Comparison of ENCODE assay signal across 12 cellular contexts in genomic region chr15:29050870-29051269, GRCh38.
A peak's percentile ranks its signal among the peaks of the same experiment; 100 is the strongest.
DNase-seq lines count a peak whose midpoint lies in the region; ATAC-seq, FAIRE-seq and TF ChIP-seq lines count a peak whose summit lies in the region.
"Had no signal": no experiment of that assay in that cellular context is flagged by ENCODE, and none has a peak within 500 bp of the region (broad histone marks: within the 10 kb centered on the region; RNA-seq: fewer than 3 reads in every experiment).

No MANE protein-coding gene starts in this region.

- CTCF ChIA-PET in AG04449 (lab: Yijun Ruan, JAX), result interaction anchor here (1.1 to 2.9 kb wide), 3 partner anchors 40 to 53 kb away, joined by 4 to 11 read pairs (median 4); no protein-coding TSS in a partner anchor
- CTCF ChIA-PET in K562 (lab: Yijun Ruan, JAX; ENCODE audit: low intra/inter-chr PET ratio), result no interaction called here

- no peak overlapping the region for H3K9ac ChIP-seq in Loucy (ENCODE audit: low read depth, low read length, poor library complexity, severe bottlenecking)
- no peak overlapping the region for H3K9ac ChIP-seq in K562 (ENCODE audit: insufficient read depth in 1 of 2, low read depth in 2 of 2, low read length in 2 of 2)

- H3K27ac ChIP-seq in K562 (ENCODE audit: extremely low read depth, low read depth, low read length) (no peak overlapping the region), SJCRH30 (no peak overlapping the region)
- H3K27ac ChIP-seq: pancreas had no signal

- TF ChIP-seq CTCF in AG04449 (IDR thresholded peaks at IDR 0.05; ENCODE audit: insufficient read depth, low read length, missing control alignments) (no peak), Loucy (conservative IDR thresholded peaks at IDR 0.05; ENCODE audit: low read length) (no peak), K562 (IDR thresholded peaks at IDR 0.05 in 2 of 3, conservative IDR thresholded peaks at IDR 0.05 in 1 of 3; ENCODE audit: insufficient read depth in 2 of 3, low read depth in 1 of 3, low read length in 3 of 3) (no peak), BE2C (IDR thresholded peaks at IDR 0.05; ENCODE audit: low read depth, low read length) (no peak)

- H3K4me1 ChIP-seq in Loucy (ENCODE audit: insufficient read depth, low read length, poor library complexity, severe bottlenecking) (peaks cover 15% of the 10 kb centered on the region), K562 (replicated peaks in 1 of 2; ENCODE audit: control insufficient read depth in 2 of 2, insufficient read depth in 2 of 2, low read length in 2 of 2) (peaks cover 3 to 8% of the 10 kb centered on the region in 2 experiments; a peak in 3 of 5 replicates), BE2C (no peaks in the 10 kb centered on the region), SJCRH30 (no peaks in the 10 kb centered on the region)
- H3K4me1 ChIP-seq: pancreas had no signal

- DNase-seq in AG04449 (ENCODE audit: low read depth, low spot score), result peak; percentile 72
- DNase-seq in K562 (ENCODE audit: extremely low read depth in 1 of 4, low spot score in 3 of 4), result peak in 2 of 4 experiments; percentile 15 to 23
- DNase-seq in iris pigment epithelial cell (ENCODE audit: low read depth), result peak; percentile 62
- no peak for DNase-seq in BE2C
- no peak for DNase-seq in SJCRH30
- DNase-seq in NCI-H2107 treated with DMSO at 0.1 percent for 48 hours (lab: John Stamatoyannopoulos, UW; ENCODE audit: unreplicated experiment), result no peak
- DNase-seq: DND-41, mesendoderm, MM.1S, pancreas had no signal

- H3K4me2 ChIP-seq in Loucy (ENCODE audit: low read depth, low read length, poor library complexity, severe bottlenecking) (peak overlapping the region; percentile 22), K562 (ENCODE audit: insufficient read depth, low read length) (no peak overlapping the region)

- H4K20me1 ChIP-seq in Loucy (ENCODE audit: insufficient read depth, low read length, poor library complexity, severe bottlenecking), result peaks cover 33% of the 10 kb centered on the region
- no peaks in the 10 kb centered on the region for H4K20me1 ChIP-seq in K562 (replicated peaks; ENCODE audit: control insufficient read depth, insufficient read depth, low read length)

- peak; percentile 63 for ATAC-seq in K562
- no peak for ATAC-seq in GM21390 (IDR thresholded peaks at IDR 0.05; ENCODE audit: unreplicated experiment)
- ATAC-seq: pancreas had no signal

- H3K9me3 ChIP-seq in Loucy (ENCODE audit: insufficient read depth, low read depth, low read length) (no peaks in the 10 kb centered on the region), K562 (replicated peaks; ENCODE audit: control insufficient read depth, insufficient read depth, low read depth, low read length) (no peaks in the 10 kb centered on the region), BE2C (no peaks in the 10 kb centered on the region), SJCRH30 (replicated peaks) (no peaks in the 10 kb centered on the region)
- H3K9me3 ChIP-seq: pancreas had no signal

- TF ChIP-seq EP300 in K562 (IDR thresholded peaks at IDR 0.05; ENCODE audit: low read length), result no peak

- H2AFZ ChIP-seq in Loucy (ENCODE audit: low read length) (no peak overlapping the region), K562 (ENCODE audit: low read depth, low read length) (no peak overlapping the region)

- H3K9me1 ChIP-seq in K562 (ENCODE audit: control insufficient read depth, insufficient read depth, low read length), result no peaks in the 10 kb centered on the region

- POLR2A ChIA-PET in AG04449 (lab: Yijun Ruan, JAX) (no interaction called here), K562 (lab: Yijun Ruan, JAX) (no interaction called here)

- intact Hi-C loops in K562 (cut with micrococcal nuclease), result no loop called here

- in situ Hi-C loops in K562 (cut with MboI), result no loop called here

- BruUV-seq in K562 (replicated peaks; lab: Mats Ljungman, UMichigan), result no TSS peak

- no peak for TF ChIP-seq POLR2A in K562 (conservative IDR thresholded peaks at IDR 0.05)

- H3K79me2 ChIP-seq in Loucy (ENCODE audit: insufficient read depth, low read length) (peaks cover 40% of the 10 kb centered on the region; the same call in 1 of the 2 replicates), K562 (ENCODE audit: control insufficient read depth, insufficient read depth, low read length) (no peaks in the 10 kb centered on the region)

- FAIRE-seq in K562 (lab: Jason Lieb, UNC), result peak; percentile 11
- FAIRE-seq: pancreas had no signal

- WGBS in K562 (ENCODE audit: insufficient coverage, low coverage, missing lambda C conversion rate), result 39% methylated on average over 6 of the region's 6 CpGs

- H3K4me3 ChIP-seq in AG04449 (ENCODE audit: low read depth, low read length) (no peak overlapping the region), Loucy (ENCODE audit: low read length, poor library complexity, severe bottlenecking) (no peak overlapping the region), K562 (no peak overlapping the region), BE2C (ENCODE audit: low read depth, low read length) (no peak overlapping the region), SJCRH30 (no peak overlapping the region)
- H3K4me3 ChIP-seq: pancreas had no signal

- no peaks in the 10 kb centered on the region for H3F3A ChIP-seq in Loucy (ENCODE audit: low read depth)

- TF ChIP-seq RAD21 in K562 (CRISPR knock-in tag; conservative IDR thresholded peaks at IDR 0.05 in 1 of 2, IDR thresholded peaks at IDR 0.05 in 1 of 2), result no peak

- no peaks in the 10 kb centered on the region for H3K27me3 ChIP-seq in Loucy (ENCODE audit: insufficient read depth, low read length, poor library complexity, severe bottlenecking)
- H3K27me3 ChIP-seq in K562 (ENCODE audit: control insufficient read depth in 2 of 2, insufficient read depth in 2 of 2, low read length in 2 of 2), result no peaks in the 10 kb centered on the region
- no peaks in the 10 kb centered on the region for H3K27me3 ChIP-seq in BE2C
- no peaks in the 10 kb centered on the region for H3K27me3 ChIP-seq in SJCRH30
- H3K27me3 ChIP-seq: pancreas had no signal

- H3K9me2 ChIP-seq in Loucy (replicated peaks; ENCODE audit: low read depth, low read length), result no peaks in the 10 kb centered on the region

- peaks cover 17% of the 10 kb centered on the region; the same call in 1 of the 2 replicates for H3K36me3 ChIP-seq in Loucy (ENCODE audit: insufficient read depth, low read length)
- no peaks in the 10 kb centered on the region for H3K36me3 ChIP-seq in K562 (ENCODE audit: control insufficient read depth, insufficient read depth, low read length)
- no peaks in the 10 kb centered on the region for H3K36me3 ChIP-seq in BE2C
- no peaks in the 10 kb centered on the region for H3K36me3 ChIP-seq in SJCRH30
- H3K36me3 ChIP-seq: pancreas had no signal

TF ChIP-seq in K562, 482 proteins besides CTCF, POLR2A, EP300 and RAD21 (continues in another document):
- TF ChIP-seq CTBP1 (IDR thresholded peaks at IDR 0.05; ENCODE audit: borderline replicate concordance) (peak; percentile 61), SP1 (CRISPR knock-in tag; IDR thresholded peaks at IDR 0.05) (no peak), CREM (IDR thresholded peaks at IDR 0.05; ENCODE audit: low read depth) (0 out of 2 replicates have a peak, but pooled peaks have one; percentile 27), RUNX1 (IDR thresholded peaks at IDR 0.05; ENCODE audit: low read depth) (no peak), IRF2 (CRISPR knock-in tag; IDR thresholded peaks at IDR 0.05) (no peak), TEAD4 (IDR thresholded peaks at IDR 0.05; ENCODE audit: low read length) (peak; percentile 21; the same call in 1 of the 2 replicates), TEAD4 (CRISPR knock-in tag; IDR thresholded peaks at IDR 0.05; ENCODE audit: borderline replicate concordance) (no peak), HCFC1 (IDR thresholded peaks at IDR 0.05; ENCODE audit: low read depth, low read length) (no peak), L3MBTL2 (IDR thresholded peaks at IDR 0.05) (0 out of 2 replicates have a peak, but pooled peaks have one; percentile 17), ZC3H8 (IDR thresholded peaks at IDR 0.05) (no peak), RBM25 (IDR thresholded peaks at IDR 0.05; ENCODE audit: low read depth, low read length, severe bottlenecking) (no peak), MEIS2 (IDR thresholded peaks at IDR 0.05; ENCODE audit: partially characterized antibody) (peak; percentile 37), C11orf30 (IDR thresholded peaks at IDR 0.05; ENCODE audit: low read depth) (no peak), BACH1 (tag; IDR thresholded peaks at IDR 0.05) (no peak), NFYB (IDR thresholded peaks at IDR 0.05; ENCODE audit: extremely low read depth, insufficient read length) (no peak), NR2C2 (CRISPR knock-in tag; IDR thresholded peaks at IDR 0.05) (no peak), NR2C2 (tag; IDR thresholded peaks at IDR 0.05) (no peak), FOXK2 (conservative IDR thresholded peaks at IDR 0.05 in 1 of 2, IDR thresholded peaks at IDR 0.05 in 1 of 2; ENCODE audit: low read depth in 2 of 2) (no peak), NR2C1 (IDR thresholded peaks at IDR 0.05) (no peak), NR2C1 (tag; IDR thresholded peaks at IDR 0.05) (no peak), NBN (IDR thresholded peaks at IDR 0.05; ENCODE audit: low read depth) (no peak), COPS2 (conservative IDR thresholded peaks at IDR 0.05) (no peak), HNRNPLL (IDR thresholded peaks at IDR 0.05; ENCODE audit: low read depth, low read length, poor library complexity, severe bottlenecking) (no peak), FOXP1 (CRISPR knock-in tag; IDR thresholded peaks at IDR 0.05) (no peak), CBFA2T2 (conservative IDR thresholded peaks at IDR 0.05) (no peak), DDX20 (tag; IDR thresholded peaks at IDR 0.05; ENCODE audit: low read depth) (no peak)
- TF ChIP-seq, protein P1, sequence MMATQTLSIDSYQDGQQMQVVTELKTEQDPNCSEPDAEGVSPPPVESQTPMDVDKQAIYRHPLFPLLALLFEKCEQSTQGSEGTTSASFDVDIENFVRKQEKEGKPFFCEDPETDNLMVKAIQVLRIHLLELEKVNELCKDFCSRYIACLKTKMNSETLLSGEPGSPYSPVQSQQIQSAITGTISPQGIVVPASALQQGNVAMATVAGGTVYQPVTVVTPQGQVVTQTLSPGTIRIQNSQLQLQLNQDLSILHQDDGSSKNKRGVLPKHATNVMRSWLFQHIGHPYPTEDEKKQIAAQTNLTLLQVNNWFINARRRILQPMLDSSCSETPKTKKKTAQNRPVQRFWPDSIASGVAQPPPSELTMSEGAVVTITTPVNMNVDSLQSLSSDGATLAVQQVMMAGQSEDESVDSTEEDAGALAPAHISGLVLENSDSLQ (IDR thresholded peaks at IDR 0.05), result peak; percentile 70

Comparison
In these comparisons a context has a peak if more than half of its experiments do, and no peak if none do; other contexts are left out.
1. DNase-seq: peak in AG04449 (single experiment) and iris pigment epithelial cell (single experiment); none in BE2C (single experiment), SJCRH30 (0 of 2) and NCI-H2107 treated with DMSO at 0.1 percent for 48 hours (single experiment).